In the genomic region with DNA sequence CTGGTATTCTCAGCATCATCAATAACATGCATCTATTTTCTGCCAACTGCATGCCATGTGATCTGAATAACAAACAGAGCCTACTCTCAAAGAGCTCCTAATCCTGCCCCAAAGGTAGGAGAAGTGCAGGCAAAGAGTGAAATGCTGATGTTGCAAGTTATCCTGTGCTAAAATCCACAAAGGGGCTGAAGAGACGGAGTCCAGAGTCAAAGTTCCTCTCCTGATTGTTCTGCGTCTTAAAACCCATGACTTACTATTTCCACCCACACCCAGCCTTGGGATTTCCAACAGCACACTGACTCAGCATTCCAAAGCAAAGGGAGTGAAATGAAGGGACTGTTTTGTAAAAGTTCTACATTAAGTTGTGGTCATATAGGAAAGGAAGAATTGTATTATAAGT, we compare ENCODE assay signal across 15 cellular contexts. TPM values are rescaled to one million over a fixed set of nuclear protein-coding genes. Genes with fewer than 3 reads are reported as not detected.
DNase-seq lines count a peak whose midpoint lies in the region; ATAC-seq and TF ChIP-seq lines count a peak whose summit lies in the region.
"Had no signal": no experiment of that assay in that cellular context is flagged by ENCODE, and none has a peak within 500 bp of the region (broad histone marks: within the 10 kb centered on the region; RNA-seq: fewer than 3 reads in every experiment).

No MANE protein-coding gene starts in this region.

- no TSS peak for BruUV-seq in MCF 10A (replicated peaks; lab: Mats Ljungman, UMichigan)

- H3K4me1 Mint-ChIP-seq in MCF 10A (ENCODE audit: insufficient read depth, unreplicated experiment) = peaks cover 15% of the 10 kb centered on the region
- peaks cover 5% of the 10 kb centered on the region for H3K4me1 Mint-ChIP-seq in stimulated activated memory B cell treated with anti-CD40 and anti-IgM and Interleukin-4, amounts not matched to agents 10 μg/mL and 1 μg/mL and 100 μg/mL, for 72 hours

- DNase-seq in MCF 10A (ENCODE audit: unreplicated experiment) (peak; percentile 37), breast epithelium (ENCODE audit: low spot score in 2 of 2) (no peak), caudate nucleus (lab: John Stamatoyannopoulos, UW) (peak in 11 of 61 donors; percentile 9 to 51 (median 23)), kidney glomerular epithelial cell (lab: John Stamatoyannopoulos, UW) (peak; percentile 67), vagina (ENCODE audit: extremely low spot score in 2 of 2) (no peak), SW480 (ENCODE audit: low spot score) (no peak)
- DNase-seq: activated B cell treated with CpG ODN at 0.5 μM for 24 hours; effector CD8-positive, alpha-beta T cell; GF-D8; Karpas-422; left colon; NCI-H345 had no signal

- H3K27me3 ChIP-seq in breast epithelium (no peaks in the 10 kb centered on the region), vagina (no peaks in the 10 kb centered on the region)

- H3K4me3 Mint-ChIP-seq in MCF 10A (ENCODE audit: unreplicated experiment) = no peak overlapping the region
- no peak overlapping the region for H3K4me3 Mint-ChIP-seq in stimulated activated memory B cell treated with anti-CD40 and anti-IgM and Interleukin-4, amounts not matched to agents 10 μg/mL and 1 μg/mL and 100 μg/mL, for 72 hours
- H3K4me3 Mint-ChIP-seq: activated B cell treated with CpG ODN at 0.5 μM for 24 hours had no signal

- H3K36me3 ChIP-seq in breast epithelium (no peaks in the 10 kb centered on the region), vagina (no peaks in the 10 kb centered on the region)

- CTCF ChIA-PET in MCF 10A (lab: Yijun Ruan, JAX) = interaction anchor here (0.7 kb wide), 1 partner anchor 324 kb away, joined by 3 read pairs; no protein-coding TSS in a partner anchor

- POLR2A ChIA-PET in MCF 10A (lab: Yijun Ruan, JAX) = interaction anchor here (0.5 to 0.9 kb wide), 4 partner anchors 28 to 1034 kb away, joined by 3 to 5 read pairs (median 3); partner anchors contain the start of gene TANC1

- no peak overlapping the region for H3K27ac ChIP-seq in breast epithelium
- H3K27ac ChIP-seq in caudate nucleus (ENCODE audit: low read depth, low read length) = peak overlapping the region; percentile 59
- peak overlapping the region; percentile 7 for H3K27ac ChIP-seq in vagina
- H3K27ac ChIP-seq: 22Rv1 had no signal

- no peaks in the 10 kb centered on the region for H3K27me3 Mint-ChIP-seq in MCF 10A (ENCODE audit: insufficient read depth, unreplicated experiment)
- H3K27me3 Mint-ChIP-seq in stimulated activated memory B cell treated with anti-CD40 and anti-IgM and Interleukin-4, amounts not matched to agents 10 μg/mL and 1 μg/mL and 100 μg/mL, for 72 hours = peaks cover 10% of the 10 kb centered on the region

- H3K27ac Mint-ChIP-seq in MCF 10A (ENCODE audit: low read depth, unreplicated experiment) = no peak overlapping the region
- no peak overlapping the region for H3K27ac Mint-ChIP-seq in stimulated activated memory B cell treated with anti-CD40 and anti-IgM and Interleukin-4, amounts not matched to agents 10 μg/mL and 1 μg/mL and 100 μg/mL, for 72 hours
- H3K27ac Mint-ChIP-seq: activated B cell treated with CpG ODN at 0.5 μM for 24 hours had no signal

- intact Hi-C loops in MCF 10A (cut with micrococcal nuclease) (no loop called here), breast epithelium (cut with DNase I; ENCODE audit: low total_unique reads) (no loop called here), vagina (cut with DNase I) (no loop called here)

- H3K4me1 ChIP-seq in breast epithelium = no peaks in the 10 kb centered on the region
- peaks cover 30% of the 10 kb centered on the region for H3K4me1 ChIP-seq in vagina

- no peaks in the 10 kb centered on the region for H3K9me3 Mint-ChIP-seq in MCF 10A (ENCODE audit: unreplicated experiment)
- no peaks in the 10 kb centered on the region for H3K9me3 Mint-ChIP-seq in stimulated activated memory B cell treated with anti-CD40 and anti-IgM and Interleukin-4, amounts not matched to agents 10 μg/mL and 1 μg/mL and 100 μg/mL, for 72 hours
- H3K9me3 Mint-ChIP-seq: activated B cell treated with CpG ODN at 0.5 μM for 24 hours had no signal

- H3K9me3 ChIP-seq in breast epithelium (no peaks in the 10 kb centered on the region), vagina (no peaks in the 10 kb centered on the region)

- TF ChIP-seq CTCF in MCF 10A (IDR thresholded peaks at IDR 0.05; ENCODE audit: unreplicated experiment) (no peak), breast epithelium (IDR thresholded peaks at IDR 0.05) (no peak), vagina (IDR thresholded peaks at IDR 0.05) (no peak)

- ATAC-seq in GM18517 (IDR thresholded peaks at IDR 0.05; ENCODE audit: unreplicated experiment) = no peak
- no peak for ATAC-seq in stimulated activated memory B cell treated with anti-CD40 and anti-IgM and Interleukin-4, amounts not matched to agents 10 μg/mL and 1 μg/mL and 100 μg/mL, for 72 hours
- ATAC-seq: left colon had no signal

- no peaks in the 10 kb centered on the region for H3K36me3 Mint-ChIP-seq in MCF 10A (ENCODE audit: insufficient read depth, unreplicated experiment)
- no peaks in the 10 kb centered on the region for H3K36me3 Mint-ChIP-seq in stimulated activated memory B cell treated with anti-CD40 and anti-IgM and Interleukin-4, amounts not matched to agents 10 μg/mL and 1 μg/mL and 100 μg/mL, for 72 hours

- TF ChIP-seq POLR2A in breast epithelium (IDR thresholded peaks at IDR 0.05) (no peak), vagina (IDR thresholded peaks at IDR 0.05) (no peak)

- H3K4me3 ChIP-seq in breast epithelium (no peak overlapping the region), vagina (no peak overlapping the region)

RNA-seq across cellular contexts. Expression of gene DAPL1, which starts 13.6 kb away (rescaled TPM):
- total RNA-seq in MCF 10A (2022) = not detected in 2 replicates
- total RNA-seq in breast epithelium = not detected
- total RNA-seq in vagina = 101 TPM
- total RNA-seq: activated B cell treated with CpG ODN at 0.5 μM for 24 hours, left colon had no signal

Comparison
In these comparisons a context has a peak if more than half of its experiments do, and no peak if none do; other contexts are left out.
1. DNase-seq: peak in MCF 10A (single experiment) and kidney glomerular epithelial cell (single experiment); none in breast epithelium (0 of 2), vagina (0 of 2) and SW480 (single experiment).
2. H3K27ac ChIP-seq: peak in caudate nucleus (single experiment) and vagina (single experiment); none in breast epithelium (0 of 2).
3. RNA of gene DAPL1, which starts 13.6 kb away (total RNA-seq): 101 TPM in vagina (single experiment); not detected in MCF 10A and not detected in breast epithelium; every median in the first group is over 10 times any median in the second.